In genomic region chr9:34507966-34508365, GRCh38 we compare ENCODE assay signal across 22 cellular contexts.
"Had no signal": no experiment of that assay in that cellular context is flagged by ENCODE, and none has a peak within 500 bp of the region (broad histone marks: within the 10 kb centered on the region; RNA-seq: fewer than 3 reads in every experiment).

No MANE protein-coding gene starts in this region.

- DNase-seq: activated CD4-positive, alpha-beta T cell treated with anti-CD3 and anti-CD28 coated beads for 48 hours; activated CD4-positive, alpha-beta T cell treated with anti-CD3 and anti-CD28 coated beads, Interleukin-2, amount 50 U/mL, for 4 hours; activated CD4-positive, CD25-positive, alpha-beta regulatory T cell treated with anti-CD3 and anti-CD28 coated beads, Interleukin-2, amount 50 U/mL, for 72 hours; activated CD8-positive, alpha-beta T cell treated with anti-CD3 and anti-CD28 coated beads, Interleukin-2, amount 10 ng/mL, durations not matched to agents 7 days and 5 days; activated gamma-delta T cell treated with Interleukin-2 at 50 U/mL for 16 hours; activated naive CD4-positive, alpha-beta T cell treated with anti-CD3 and anti-CD28 coated beads, Interleukin-2, amount 10 ng/mL, durations not matched to agents 7 days and 5 days; activated naive CD8-positive, alpha-beta T cell treated with anti-CD3 and anti-CD28 coated beads for 36 hours; activated T-cell treated with anti-CD3 and anti-CD28 coated beads, Interleukin-2, amount 50 U/mL, for 4 hours; brain microvascular endothelial cell; Kasumi-1; NCI-H1105; NCI-H1436 treated with DMSO at 0.1 percent for 48 hours; NCI-H187; NCI-H2081; NCI-H510A treated with DMSO at 0.1 percent for 48 hours; NCI-H69; OCI-M1; Right ventricle myocardium superior; RPMI8226 had no signal

- ATAC-seq: activated CD8-positive, alpha-beta T cell treated with anti-CD3 and anti-CD28 coated beads, Interleukin-2, amount 10 ng/mL, durations not matched to agents 7 days and 5 days; activated T-cell treated with anti-CD3 and anti-CD28 coated beads, Interleukin-2, amount 50 U/mL, for 4 hours; K562; Panc1; WTC11 had no signal
